Comparison of ENCODE assay signal across 23 cellular contexts in genomic region chr18:24188120-24188519, GRCh38. TPM values are rescaled to one million over a fixed set of nuclear protein-coding genes. Genes with fewer than 3 reads are reported as not detected.
DNase-seq lines count a peak whose midpoint lies in the region; ATAC-seq and TF ChIP-seq lines count a peak whose summit lies in the region.
"Had no signal": no experiment of that assay in that cellular context is flagged by ENCODE, and none has a peak within 500 bp of the region (broad histone marks: within the 10 kb centered on the region; RNA-seq: fewer than 3 reads in every experiment).

No MANE protein-coding gene starts in this region.

- no peaks in the 10 kb centered on the region for H4K20me1 ChIP-seq in KMS-11 (ENCODE audit: insufficient read depth)

- H3K4me2 ChIP-seq in KMS-11: peak overlapping the region; percentile 42; the same call in 1 of the 2 replicates
- H3K4me2 ChIP-seq: GM23338 had no signal

- H3K27ac ChIP-seq in KMS-11 (no peak overlapping the region), angular gyrus (ENCODE audit: low read depth, low read length) (peak overlapping the region; percentile 75), layer of hippocampus (ENCODE audit: low read depth, low read length) (peak overlapping the region; percentile 68), temporal lobe (ENCODE audit: low read depth, low read length) (peak overlapping the region; percentile 69)
- H3K27ac ChIP-seq: C4-2B, SJCRH30 had no signal

- H2AFZ ChIP-seq in KMS-11 (ENCODE audit: low read depth): no peak overlapping the region
- H2AFZ ChIP-seq: GM23338 had no signal

- H3K79me2 ChIP-seq in KMS-11 (ENCODE audit: insufficient read depth, low read depth): no peaks in the 10 kb centered on the region

- H3K36me3 ChIP-seq in KMS-11 (ENCODE audit: insufficient read depth): no peaks in the 10 kb centered on the region
- H3K36me3 ChIP-seq: MG63, SJCRH30 had no signal

- no peak for TF ChIP-seq CTCF in KMS-11 (conservative IDR thresholded peaks at IDR 0.05; ENCODE audit: low read depth, low read length)

- ATAC-seq in HG03280 (IDR thresholded peaks at IDR 0.05; ENCODE audit: unreplicated experiment): no peak
- ATAC-seq: CD8-positive, alpha-beta T cell; GM23338; K562; PC-3; SK-N-SH treated with all-trans-retinoic acid at 6 μM for 48 hours had no signal

- no peak overlapping the region for H3K9ac ChIP-seq in KMS-11

- no peaks in the 10 kb centered on the region for H3K27me3 ChIP-seq in KMS-11 (ENCODE audit: insufficient read depth, low read depth)
- no peaks in the 10 kb centered on the region for H3K27me3 ChIP-seq in layer of hippocampus (ENCODE audit: control insufficient read depth, insufficient read depth, low read length)
- H3K27me3 ChIP-seq: MG63, SJCRH30 had no signal

- H3K4me3 ChIP-seq in KMS-11 (IDR thresholded peaks at IDR 0.05; ENCODE audit: insufficient read depth, low read depth, low read length): no peak overlapping the region
- H3K4me3 ChIP-seq: GM23338, K562, MG63, SJCRH30 had no signal

- peaks cover 20% of the 10 kb centered on the region for H3K4me1 ChIP-seq in KMS-11 (ENCODE audit: low read depth, poor library complexity, severe bottlenecking)
- H3K4me1 ChIP-seq: Caco-2 had no signal

- no peak for DNase-seq in NOMO-1 treated with dmso at 0.1 percent for 144 hours (lab: John Stamatoyannopoulos, UW; ENCODE audit: unreplicated experiment)
- DNase-seq in putamen (ENCODE audit: low spot score): no peak
- DNase-seq: Caco-2; CD8-positive, alpha-beta T cell; H9; MG63; NCI-H1048; NCI-H1417; NCI-H1694; NCI-H2029 treated with DMSO at 0.1 percent for 48 hours; NCI-H2227 treated with DMSO at 0.1 percent for 48 hours; NCI-H526 treated with DMSO at 0.1 percent for 48 hours; PC-3; SJCRH30 had no signal

RNA-seq across cellular contexts. Expression of gene CABYR, which starts 49.3 kb away (rescaled TPM):
- total RNA-seq in temporal lobe: 13.0 TPM
- total RNA-seq: K562, SJCRH30 had no signal
